In genomic region chr11:10674440-10674855, GRCh38 we compare ENCODE assay signal across 14 cellular contexts. TPM values are rescaled to one million over a fixed set of nuclear protein-coding genes. Genes with fewer than 3 reads are reported as not detected.
A peak's percentile ranks its signal among the peaks of the same experiment; 100 is the strongest.
DNase-seq lines count a peak whose midpoint lies in the region; ATAC-seq and TF ChIP-seq lines count a peak whose summit lies in the region.
"Had no signal": no experiment of that assay in that cellular context is flagged by ENCODE, and none has a peak within 500 bp of the region (broad histone marks: within the 10 kb centered on the region; RNA-seq: fewer than 3 reads in every experiment).

No MANE protein-coding gene starts in this region.

- no peak overlapping the region for H3K27ac ChIP-seq in HEK293 (ENCODE audit: extremely low read depth, low read depth, low read length)
- peak overlapping the region; percentile 63 to 81 (median 76) for H3K27ac ChIP-seq in esophagus squamous epithelium
- H3K27ac ChIP-seq in muscle layer of colon (ENCODE audit: low read depth, low read length), result peak overlapping the region; percentile 43
- peak overlapping the region; percentile 90 to 96 for H3K27ac ChIP-seq in thoracic aorta

- H3K27me3 ChIP-seq in esophagus squamous epithelium (no peaks in the 10 kb centered on the region), muscle layer of colon (ENCODE audit: control insufficient read depth in 1 of 2, insufficient read depth in 2 of 2, low read length in 2 of 2) (no peaks in the 10 kb centered on the region), thoracic aorta (replicated peaks; ENCODE audit: insufficient read depth) (no peaks in the 10 kb centered on the region)

- peak; percentile 55 for ATAC-seq in thoracic aorta (ENCODE audit: insufficient number of reproducible peaks, low FRiP score, low read depth)
- no peak for ATAC-seq in HG02763 (IDR thresholded peaks at IDR 0.05; ENCODE audit: unreplicated experiment)

- WGBS in esophagus squamous epithelium, 2 donors, result 11 to 33% methylated on average over 5 to 6 of the region's 6 CpGs

- POLR2A ChIA-PET in HEK293 (lab: Yijun Ruan, JAX), result no interaction called here

- CTCF ChIA-PET in HEK293 (lab: Yijun Ruan, JAX), result interaction anchor here (0.6 to 0.7 kb wide), 2 partner anchors 37 to 964 kb away, joined by 3 read pairs; no protein-coding TSS in a partner anchor

- intact Hi-C loops in esophagus squamous epithelium (cut with DNase I), result no loop called here

- peak overlapping the region; percentile 11 for H3K9ac ChIP-seq in muscle layer of colon (ENCODE audit: low read length)

- H3K4me1 ChIP-seq in HEK293 (ENCODE audit: control insufficient read depth, insufficient read depth, low read length) (no peaks in the 10 kb centered on the region; the same call in 1 of the 2 replicates), esophagus squamous epithelium (peaks cover 0 to 53% (median 34%) of the 10 kb centered on the region in 3 donors), muscle layer of colon (ENCODE audit: insufficient read depth, low read length) (peaks cover 45% of the 10 kb centered on the region), thoracic aorta (ENCODE audit: control insufficient read depth in 1 of 2, low read depth in 2 of 2) (peaks cover 56 to 98% of the 10 kb centered on the region in 2 donors)

- no peak overlapping the region for H3K4me3 ChIP-seq in HEK293 (ENCODE audit: low read depth, low read length)
- peak overlapping the region in 3 of 4 donors; percentile 2 to 47 (median 15) for H3K4me3 ChIP-seq in esophagus squamous epithelium
- peak overlapping the region in 1 of 2 donors; percentile 44 for H3K4me3 ChIP-seq in muscle layer of colon (ENCODE audit: low read depth in 1 of 2, low read length in 2 of 2)
- peak overlapping the region; percentile 65 for H3K4me3 ChIP-seq in thoracic aorta

- DNase-seq in esophagus squamous epithelium (lab: John Stamatoyannopoulos, UW) (no peak), thoracic aorta (ENCODE audit: low spot score) (no peak), SK-N-DZ (ENCODE audit: low spot score) (no peak), NCI-H2081 treated with DMSO at 0.1 percent for 48 hours (lab: John Stamatoyannopoulos, UW) (no peak)
- DNase-seq in activated CD8-positive, alpha-beta memory T cell treated with anti-CD3 and anti-CD28 coated beads, Interleukin-2, amount 50 U/mL, for 48 hours, result no peak
- DNase-seq: Calu3; effector CD8-positive, alpha-beta T cell; NCI-H1694; NK-92 treated with Interleukin-12 subunit alpha and Interleukin-12 subunit beta, amount 100 ng/mL, for 24 hours; stimulated activated CD4-positive, alpha-beta T cell treated with anti-CD3 and anti-CD28 coated beads, Interleukin-4, amount 100 ng/mL, for 4 hours; SW 1271 had no signal

- TF ChIP-seq CTCF in HEK293 (tag by site-specific recombination; IDR thresholded peaks at IDR 0.05), result no peak
- no peak for TF ChIP-seq CTCF in esophagus squamous epithelium (IDR thresholded peaks at IDR 0.05)
- no peak for TF ChIP-seq CTCF in thoracic aorta (IDR thresholded peaks at IDR 0.05)

- no peak for TF ChIP-seq POLR2A in esophagus squamous epithelium (IDR thresholded peaks at IDR 0.05)

- H3K9me3 ChIP-seq in HEK293 (ENCODE audit: control insufficient read depth, insufficient read depth, low read depth, low read length) (no peaks in the 10 kb centered on the region), esophagus squamous epithelium (no peaks in the 10 kb centered on the region), muscle layer of colon (ENCODE audit: low read length) (no peaks in the 10 kb centered on the region), thoracic aorta (no peaks in the 10 kb centered on the region)

- H3K36me3 ChIP-seq in HEK293 (ENCODE audit: control insufficient read depth in 2 of 2, insufficient read depth in 1 of 2, low read length in 2 of 2) (no peaks in the 10 kb centered on the region), esophagus squamous epithelium (no peaks in the 10 kb centered on the region), muscle layer of colon (ENCODE audit: insufficient read depth, low read length) (peaks cover 14% of the 10 kb centered on the region), thoracic aorta (no peaks in the 10 kb centered on the region)

TF ChIP-seq in HEK293, 187 proteins besides CTCF, POLR2A, EP300 and RAD21:
- TF ChIP-seq ZNF350 (tag by site-specific recombination; IDR thresholded peaks at IDR 0.05), result no peak
- TF ChIP-seq PRDM10 (tag by site-specific recombination; IDR thresholded peaks at IDR 0.05), result peak; percentile 32; the same call in 1 of the 2 replicates

RNA-seq across cellular contexts. Expression of gene IRAG1, which starts 19.1 kb away (rescaled TPM):
- total RNA-seq in esophagus squamous epithelium (10 to 100 TPM in 2 of 4 donors, 1 to 10 TPM in 2; 3.5 to 48.4 (median 9.9) TPM), thoracic aorta (100 to 1,000 TPM; 281 to 393 TPM)
- 2.8 and 3.1 TPM in 2 replicates for polyA plus RNA-seq in SK-N-DZ (2014; cell fraction: cytosol; rRNA removed)
- polyA plus RNA-seq in SK-N-DZ (2014; cell fraction: nucleus; rRNA removed), result 8.2 and 9.2 TPM in 2 replicates
- total RNA-seq: Calu3 had no signal

Comparison
In these comparisons a context has a peak if more than half of its experiments do, and no peak if none do; other contexts are left out.
1. RNA of gene IRAG1, which starts 19.1 kb away (total RNA-seq): 281 to 393 TPM in thoracic aorta; 3.5 to 48.4 TPM in esophagus squamous epithelium; every median in the first group is over 4 times any median in the second.